8 cellular contexts compared by ENCODE assay signal in the genomic region with DNA sequence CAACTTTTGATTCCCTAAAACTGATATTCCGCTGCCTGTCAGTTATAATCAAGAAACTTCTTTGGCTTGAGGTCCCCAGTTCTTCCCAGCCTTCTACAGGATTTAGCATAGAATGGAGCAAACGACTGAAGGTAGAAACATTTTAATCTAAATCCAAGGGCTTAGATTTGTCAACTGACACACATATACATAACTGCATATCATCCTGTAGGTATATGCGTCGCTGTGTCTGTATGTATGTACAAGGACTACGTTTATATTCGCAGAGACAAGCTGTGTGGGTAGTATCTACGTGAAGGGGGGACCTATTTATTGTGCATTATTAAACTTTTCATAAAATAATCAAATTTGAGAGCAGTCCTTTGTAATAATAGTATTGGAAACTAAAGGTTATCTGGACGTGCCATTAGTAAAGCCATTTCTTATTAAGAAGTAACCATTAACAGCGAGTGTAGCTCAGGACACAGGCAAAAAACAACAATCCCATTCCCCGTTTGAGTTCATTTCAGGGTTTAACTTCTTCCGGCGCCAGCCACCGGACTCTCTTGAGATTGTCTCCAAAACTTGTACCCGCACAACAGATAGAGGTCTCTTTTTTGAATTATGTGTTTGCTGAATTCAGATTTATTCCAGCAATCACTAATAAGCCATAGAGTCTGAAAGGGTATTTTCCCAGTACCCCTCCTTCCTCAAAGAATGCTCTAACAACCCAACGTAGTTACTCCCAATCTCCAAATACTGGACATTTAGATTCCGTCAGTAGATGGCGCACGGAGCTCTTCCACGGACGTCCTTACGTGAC. TPM values are rescaled to one million over a fixed set of nuclear protein-coding genes. Genes with fewer than 3 reads are reported as not detected.
DNase-seq lines count a peak whose midpoint lies in the region; FAIRE-seq and TF ChIP-seq lines count a peak whose summit lies in the region.

No MANE protein-coding gene starts in this region.

- no peak overlapping the region for H3K4ac ChIP-seq in H1 (replicated peaks; ENCODE audit: insufficient read length, low read depth, low read length)
- H3K4ac ChIP-seq in mesenchymal stem cell (ENCODE audit: low read depth in 1 of 2, low read length in 2 of 2), result no peak overlapping the region

- H3K9me3 ChIP-seq in ES-I3 (ENCODE audit: control insufficient read depth, insufficient read depth, low read length), result no peaks in the 10 kb centered on the region
- H3K9me3 ChIP-seq in HAP-1, result no peaks in the 10 kb centered on the region
- H3K9me3 ChIP-seq in H1 (ENCODE audit: insufficient read depth in 2 of 2, low read depth in 1 of 2, low read length in 1 of 2), result no peaks in the 10 kb centered on the region
- H3K9me3 ChIP-seq in mesenchymal stem cell (ENCODE audit: control insufficient read depth, low read length), result no peaks in the 10 kb centered on the region

- H3K4me1 ChIP-seq in ES-I3 (ENCODE audit: insufficient read depth, low read length) (peaks cover 4% of the 10 kb centered on the region; the same call in 1 of the 2 replicates), HAP-1 (peaks cover 48% of the 10 kb centered on the region), H1 (replicated peaks in 1 of 4; ENCODE audit: control insufficient read depth in 3 of 4, insufficient read depth in 4 of 4, low read length in 3 of 4) (peaks cover 0 to 17% (median 3%) of the 10 kb centered on the region in 4 experiments; a peak in 5 of 7 replicates), mesenchymal stem cell (ENCODE audit: control insufficient read depth, insufficient read depth, low read depth, low read length) (peaks cover 3% of the 10 kb centered on the region)

- no peak overlapping the region for H4K5ac ChIP-seq in H1 (ENCODE audit: insufficient read length, low read depth, low read length)

- H2BK120ac ChIP-seq in H1 (replicated peaks; ENCODE audit: low read depth, low read length) (no peak overlapping the region), mesenchymal stem cell (ENCODE audit: low read depth, low read length) (no peak overlapping the region)

- H4K20me1 ChIP-seq in H1 (replicated peaks in 1 of 2; ENCODE audit: control insufficient read depth in 1 of 2, insufficient read depth in 2 of 2, low read length in 2 of 2), result peaks cover 0 to 3% of the 10 kb centered on the region in 2 experiments

- peak; percentile 91 for FAIRE-seq in H1 (lab: Jason Lieb, UNC)

- no peaks in the 10 kb centered on the region for H3K9me3 Mint-ChIP-seq in stimulated activated naive CD8-positive, alpha-beta T cell treated with anti-CD3 and anti-CD28 coated beads, Interleukin-15, Interleukin-2, amounts not matched to agents 100 ng/mL and 50 ng/mL, for 24 hours

- TF ChIP-seq POLR2A in H1 (IDR thresholded peaks at IDR 0.05; ENCODE audit: control extremely low read depth in 1 of 2, low read depth in 2 of 2, low read length in 2 of 2), result no peak

- H3K14ac ChIP-seq in H1 (ENCODE audit: insufficient read length), result no peak overlapping the region
- H3K14ac ChIP-seq in mesenchymal stem cell (ENCODE audit: low read length in 2 of 2), result no peak overlapping the region

- peaks cover 7% of the 10 kb centered on the region for H3K36me3 Mint-ChIP-seq in stimulated activated naive CD8-positive, alpha-beta T cell treated with anti-CD3 and anti-CD28 coated beads, Interleukin-15, Interleukin-2, amounts not matched to agents 100 ng/mL and 50 ng/mL, for 24 hours (ENCODE audit: low read depth)

- H3K23ac ChIP-seq in H1 (ENCODE audit: insufficient read length), result no peak overlapping the region
- H3K23ac ChIP-seq in mesenchymal stem cell (ENCODE audit: low read length in 2 of 2), result no peak overlapping the region

- no peak overlapping the region for H2BK15ac ChIP-seq in H1 (ENCODE audit: low read length)
- no peak overlapping the region for H2BK15ac ChIP-seq in mesenchymal stem cell (ENCODE audit: low read depth, poor library complexity, severe bottlenecking)

- CTCF ChIA-PET in H1 (lab: Charles Lee; ENCODE audit: partially characterized antibody), result interaction anchor here (0.8 to 4.5 kb wide), 43 partner anchors 9 to 488 kb away, joined by 3 to 37 read pairs (median 4); no protein-coding TSS in a partner anchor

- peak overlapping the region; percentile 97 for H3K27ac Mint-ChIP-seq in stimulated activated naive CD8-positive, alpha-beta T cell treated with anti-CD3 and anti-CD28 coated beads, Interleukin-15, Interleukin-2, amounts not matched to agents 100 ng/mL and 50 ng/mL, for 24 hours

- peak overlapping the region; percentile 12; the same call in 1 of the 2 replicates for H3K4me3 ChIP-seq in HAP-1
- H3K4me3 ChIP-seq in H1 (ENCODE audit: extremely low read depth in 1 of 4, insufficient read depth in 2 of 4, low read depth in 3 of 4, low read length in 4 of 4), result peak overlapping the region; percentile 18 to 97 (median 56); a peak in 5 of 8 replicates
- peak overlapping the region in 1 of 2 experiments; percentile 96 for H3K4me3 ChIP-seq in mesenchymal stem cell (ENCODE audit: insufficient read depth in 1 of 2, low read depth in 1 of 2, low read length in 2 of 2)

- peak; percentile 94 for TF ChIP-seq CTCF in VCaP (conservative IDR thresholded peaks at IDR 0.05)
- peak; percentile 56 to 76 (median 70) for TF ChIP-seq CTCF in H1 (IDR thresholded peaks at IDR 0.05; ENCODE audit: control extremely low read depth in 1 of 3, insufficient read depth in 1 of 3, low read depth in 1 of 3, low read length in 3 of 3)

- H3K36me3 ChIP-seq in ES-I3 (ENCODE audit: insufficient read depth, low read length), result no peaks in the 10 kb centered on the region
- no peaks in the 10 kb centered on the region for H3K36me3 ChIP-seq in HAP-1 (replicated peaks)
- H3K36me3 ChIP-seq in H1 (ENCODE audit: control insufficient read depth in 2 of 4, insufficient read depth in 4 of 4, low read length in 3 of 4), result no peaks in the 10 kb centered on the region
- H3K36me3 ChIP-seq in mesenchymal stem cell (ENCODE audit: control insufficient read depth in 1 of 2, insufficient read depth in 2 of 2, low read depth in 1 of 2, low read length in 2 of 2), result no peaks in the 10 kb centered on the region

- no peak overlapping the region for H4K91ac ChIP-seq in H1 (replicated peaks; ENCODE audit: insufficient read length, low read length)
- H4K91ac ChIP-seq in mesenchymal stem cell (ENCODE audit: low read length), result no peak overlapping the region

- DNase-seq in HAP-1 (ENCODE audit: low spot score in 2 of 2) (peak; percentile 73 to 81), NCI-H1694 treated with DMSO at 0.1 percent for 48 hours (lab: John Stamatoyannopoulos, UW) (peak; percentile 75), H1 (ENCODE audit: low read depth in 1 of 2, low spot score in 2 of 2) (no peak), mesenchymal stem cell (peak; percentile 86), T1000 (lab: John Stamatoyannopoulos, UW) (no peak)

- H3K79me2 ChIP-seq in H1 (ENCODE audit: control insufficient read depth in 1 of 2, insufficient read depth in 2 of 2, low read length in 2 of 2), result no peaks in the 10 kb centered on the region

- H2BK12ac ChIP-seq in H1 (ENCODE audit: low read depth, low read length) (no peak overlapping the region), mesenchymal stem cell (ENCODE audit: low read length in 2 of 2) (no peak overlapping the region)

- no peak overlapping the region for H2AK5ac ChIP-seq in H1 (ENCODE audit: low read depth, low read length)
- no peak overlapping the region for H2AK5ac ChIP-seq in mesenchymal stem cell (ENCODE audit: low read length, severe bottlenecking)

- H3K79me1 ChIP-seq in H1 (ENCODE audit: low read depth, low read length), result no peaks in the 10 kb centered on the region
- peaks cover 1% of the 10 kb centered on the region for H3K79me1 ChIP-seq in mesenchymal stem cell (replicated peaks; ENCODE audit: low read length, poor library complexity, severe bottlenecking)

- 16% methylated on average over 21 of the region's 21 CpGs; no CpG with 5 or more reads in 1 of the 2 experiments for WGBS in H1 (ENCODE audit: extremely low coverage in 1 of 2, insufficient coverage in 1 of 2, insufficient read length in 1 of 2, insufficient replicate concordance in 2 of 2, low coverage in 1 of 2, low lambda C conversion rate in 2 of 2, missing lambda C conversion rate in 1 of 2), 2 experiments
- WGBS in mesenchymal stem cell, result 12% methylated on average over 7 of the region's 21 CpGs

- in situ Hi-C loops in HAP-1 (cut with MboI; ENCODE audit: low sequenced_read_pairs), result no loop called here

- peaks cover 3% of the 10 kb centered on the region; the same call in 1 of the 2 replicates for H3K27me3 ChIP-seq in HAP-1 (ENCODE audit: low read depth)
- H3K27me3 ChIP-seq in H1 (replicated peaks in 1 of 4; ENCODE audit: control insufficient read depth in 3 of 4, extremely low read depth in 1 of 4, insufficient read depth in 3 of 4, low read length in 3 of 4), result peaks cover 11 to 43% (median 39%) of the 10 kb centered on the region in 4 experiments
- no peaks in the 10 kb centered on the region for H3K27me3 ChIP-seq in mesenchymal stem cell (ENCODE audit: control insufficient read depth in 1 of 2, insufficient read depth in 1 of 2, low read length in 2 of 2)

- H4K8ac ChIP-seq in H1 (ENCODE audit: extremely low read depth, insufficient read depth, low read length), result no peak overlapping the region
- no peak overlapping the region for H4K8ac ChIP-seq in mesenchymal stem cell (ENCODE audit: low read length)

- peak overlapping the region; percentile 90 for H3K4me3 Mint-ChIP-seq in stimulated activated naive CD8-positive, alpha-beta T cell treated with anti-CD3 and anti-CD28 coated beads, Interleukin-15, Interleukin-2, amounts not matched to agents 100 ng/mL and 50 ng/mL, for 24 hours

- TF ChIP-seq RAD21 in H1 (IDR thresholded peaks at IDR 0.05 in 1 of 2, conservative IDR thresholded peaks at IDR 0.05 in 1 of 2; ENCODE audit: low read depth in 2 of 2, low read length in 2 of 2), result peak; percentile 85 to 87

- H2BK20ac ChIP-seq in H1 (ENCODE audit: low read length), result no peak overlapping the region

- H3K4me2 ChIP-seq in H1 (ENCODE audit: insufficient read depth in 1 of 2, low read depth in 2 of 2, low read length in 2 of 2) (peak overlapping the region; percentile 96 to 98), mesenchymal stem cell (ENCODE audit: low read length, poor library complexity, severe bottlenecking) (peak overlapping the region; percentile 84)

- peak overlapping the region; percentile 72; the same call in 1 of the 2 replicates for H3K9ac ChIP-seq in ES-I3 (ENCODE audit: low read depth, low read length)
- no peak overlapping the region for H3K9ac ChIP-seq in H1 (replicated peaks in 1 of 4; ENCODE audit: extremely low read depth in 1 of 4, low read depth in 3 of 4, low read length in 3 of 4)
- H3K9ac ChIP-seq in mesenchymal stem cell (ENCODE audit: low read length), result peak overlapping the region; percentile 84

- POLR2A ChIA-PET in H1 (lab: Charles Lee; ENCODE audit: partially characterized antibody), result interaction anchor here (1.2 to 1.5 kb wide), 2 partner anchors 34 to 60 kb away, joined by 3 to 6 read pairs; partner anchors contain the start of gene FOCAD

- no peak overlapping the region for H3K18ac ChIP-seq in H1 (ENCODE audit: extremely low read depth, low read length)
- H3K18ac ChIP-seq in mesenchymal stem cell (ENCODE audit: low read depth in 1 of 2, low read length in 2 of 2), result no peak overlapping the region

- H3K27me3 Mint-ChIP-seq in stimulated activated naive CD8-positive, alpha-beta T cell treated with anti-CD3 and anti-CD28 coated beads, Interleukin-15, Interleukin-2, amounts not matched to agents 100 ng/mL and 50 ng/mL, for 24 hours, result peaks cover 3% of the 10 kb centered on the region

- no peak overlapping the region for H2AFZ ChIP-seq in H1 (ENCODE audit: low read length)
- H2AFZ ChIP-seq in mesenchymal stem cell (ENCODE audit: low read depth, low read length), result no peak overlapping the region

- H3K23me2 ChIP-seq in H1 (ENCODE audit: low read depth, low read length), result peaks cover 28% of the 10 kb centered on the region

- H2BK5ac ChIP-seq in H1 (ENCODE audit: low read depth, low read length) (no peak overlapping the region), mesenchymal stem cell (ENCODE audit: low read depth, low read length, poor library complexity, severe bottlenecking) (no peak overlapping the region)

- peaks cover 29% of the 10 kb centered on the region for H3K4me1 Mint-ChIP-seq in stimulated activated naive CD8-positive, alpha-beta T cell treated with anti-CD3 and anti-CD28 coated beads, Interleukin-15, Interleukin-2, amounts not matched to agents 100 ng/mL and 50 ng/mL, for 24 hours (ENCODE audit: low read depth)

- no peak for TF ChIP-seq EP300 in H1 (IDR thresholded peaks at IDR 0.05; ENCODE audit: borderline replicate concordance in 1 of 2, low read depth in 2 of 2, low read length in 2 of 2)

- H3K27ac ChIP-seq in VCaP (peak overlapping the region; percentile 90; the same call in 1 of the 2 replicates), H1 (ENCODE audit: low read depth, low read length) (no peak overlapping the region), mesenchymal stem cell (ENCODE audit: low read length, poor library complexity, severe bottlenecking) (no peak overlapping the region)

- no peak overlapping the region for H3K56ac ChIP-seq in H1 (replicated peaks; ENCODE audit: insufficient read length, low read depth, low read length)

RNA-seq across cellular contexts. Expression of gene MLLT3, which starts 2.1 kb away (rescaled TPM):
- 8.1 and 9.6 TPM in 2 replicates for total RNA-seq in H1 (2021; fragmentation: NEBNext Ultra II Directional; extraction: Animal tissue kit (Norgen Biotek cat#: 25700))
- 3.0 and 5.9 TPM in 2 replicates for polyA plus RNA-seq in H1 (2011; rRNA removed)
- polyA plus RNA-seq in H1 (2011; cell fraction: cytosol; rRNA removed), result 6.0 TPM
- polyA plus RNA-seq in H1 (2011; cell fraction: nucleus; rRNA removed), result 3.9 TPM
- polyA plus RNA-seq in H1 (2012, experiment 1 of 2), result 6.1 to 11.4 TPM (median 9.6 TPM) in 4 replicates
- 1.2 TPM for polyA plus RNA-seq in H1 (2012, experiment 2 of 2)
- 4.7 TPM for polyA plus RNA-seq in H1 (2013, experiment 1 of 2)
- polyA plus RNA-seq in H1 (2013, experiment 2 of 2), result 4.3 TPM
- polyA minus RNA-seq in H1 (2011; rRNA and poly(A)+ RNA removed), result 13.2 and 14.0 TPM in 2 replicates
- 6.3 TPM for polyA minus RNA-seq in H1 (2011; cell fraction: cytosol; rRNA and poly(A)+ RNA removed)
- 12.1 TPM for polyA minus RNA-seq in H1 (2011; cell fraction: nucleus; rRNA and poly(A)+ RNA removed)
- 8.1 TPM for polyA plus RNA-seq in mesenchymal stem cell (2013, experiment 1 of 2)
- 8.7 TPM for polyA plus RNA-seq in mesenchymal stem cell (2013, experiment 2 of 2)

RNA-seq across cellular contexts. Expression of gene FOCAD, which starts 59.7 kb away (rescaled TPM):
- 36.8 and 38.4 TPM in 2 replicates for total RNA-seq in H1 (2021; fragmentation: NEBNext Ultra II Directional; extraction: Animal tissue kit (Norgen Biotek cat#: 25700))
- polyA plus RNA-seq in H1 (2011; rRNA removed), result 17.8 and 22.0 TPM in 2 replicates
- 23.9 TPM for polyA plus RNA-seq in H1 (2011; cell fraction: cytosol; rRNA removed)
- polyA plus RNA-seq in H1 (2011; cell fraction: nucleus; rRNA removed), result 35.4 TPM
- 22.5 to 30.2 TPM (median 25.6 TPM) in 4 replicates for polyA plus RNA-seq in H1 (2012, experiment 1 of 2)
- polyA plus RNA-seq in H1 (2012, experiment 2 of 2), result 2.2 TPM
- 12.1 TPM for polyA plus RNA-seq in H1 (2013, experiment 1 of 2)
- polyA plus RNA-seq in H1 (2013, experiment 2 of 2), result 11.9 TPM
- 170 and 223 TPM in 2 replicates for polyA minus RNA-seq in H1 (2011; rRNA and poly(A)+ RNA removed)
- 33.1 TPM for polyA minus RNA-seq in H1 (2011; cell fraction: cytosol; rRNA and poly(A)+ RNA removed)
- polyA minus RNA-seq in H1 (2011; cell fraction: nucleus; rRNA and poly(A)+ RNA removed), result 211 TPM
- polyA plus RNA-seq in mesenchymal stem cell (2013, experiment 1 of 2), result 16.0 TPM
- 16.2 TPM for polyA plus RNA-seq in mesenchymal stem cell (2013, experiment 2 of 2)

Comparison
In these comparisons a context has a peak if more than half of its experiments do, and no peak if none do; other contexts are left out.
1. H3K9ac ChIP-seq: peak in ES-I3 (single experiment) and mesenchymal stem cell (single experiment); none in H1 (0 of 4).
2. DNase-seq: peak in HAP-1 (2 of 2), NCI-H1694 treated with DMSO at 0.1 percent for 48 hours (single experiment) and mesenchymal stem cell (single experiment); none in H1 (0 of 2) and T1000 (single experiment).